In the genomic region with DNA sequence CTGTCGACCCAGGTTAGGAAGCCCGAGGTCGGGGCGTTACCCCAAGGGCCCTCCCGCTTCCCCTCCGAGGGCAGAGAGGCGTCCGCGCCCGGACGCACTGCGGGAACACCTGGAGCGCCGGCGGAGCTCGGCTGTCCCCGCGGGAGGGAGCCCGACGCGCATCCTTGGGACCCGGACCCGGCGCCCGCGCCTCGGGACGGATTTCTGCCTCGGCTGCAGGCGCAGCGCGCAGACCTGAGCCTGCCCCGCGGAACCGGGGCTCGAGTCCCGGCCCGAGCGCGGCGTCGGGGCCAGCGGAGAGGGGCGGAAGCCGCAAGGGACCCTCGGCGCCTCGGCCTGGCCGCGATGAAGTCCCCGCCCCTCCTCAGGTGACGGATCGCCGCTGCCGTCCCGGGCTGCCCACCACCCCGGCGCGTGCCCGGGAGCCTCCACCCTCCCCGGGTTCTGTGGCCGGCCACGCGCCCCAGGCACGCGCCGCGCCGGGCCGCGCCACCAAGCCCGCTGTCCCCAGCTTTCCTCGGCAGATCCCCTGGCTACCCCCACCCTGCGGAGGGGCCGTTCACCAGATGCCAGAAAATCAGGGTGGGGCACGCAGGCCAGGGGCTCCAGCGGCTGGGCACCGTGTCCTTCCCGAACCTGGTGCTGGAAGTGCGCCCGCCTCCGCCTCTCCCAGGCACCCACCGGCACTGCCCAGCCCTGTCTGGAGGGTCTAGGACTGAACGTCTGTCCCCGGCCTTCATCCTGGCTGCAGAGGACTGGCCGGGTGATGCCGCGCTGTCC, we compare ENCODE assay signal across 9 cellular contexts. TPM values are rescaled to one million over a fixed set of nuclear protein-coding genes. Genes with fewer than 3 reads are reported as not detected.
A peak's percentile ranks its signal among the peaks of the same experiment; 100 is the strongest.
DNase-seq lines count a peak whose midpoint lies in the region; ATAC-seq, FAIRE-seq and TF ChIP-seq lines count a peak whose summit lies in the region.
"Had no signal": no experiment of that assay in that cellular context is flagged by ENCODE, and none has a peak within 500 bp of the region (broad histone marks: within the 10 kb centered on the region; RNA-seq: fewer than 3 reads in every experiment).

No MANE protein-coding gene starts in this region.

- no peaks in the 10 kb centered on the region for H3K79me2 ChIP-seq in GM12878 (ENCODE audit: control insufficient read depth, insufficient read depth, low read length)
- peaks cover 6% of the 10 kb centered on the region for H3K79me2 ChIP-seq in mesendoderm (ENCODE audit: control insufficient read depth, insufficient read depth, low read length)

- 21% methylated on average over 65 of the region's 88 CpGs for WGBS in GM12878 (ENCODE audit: insufficient coverage, insufficient replicate concordance, low lambda C conversion rate, missing lambda C conversion rate)
- no CpG with 5 or more reads among the region's 88 CpGs for WGBS in mesendoderm (ENCODE audit: extremely low coverage, insufficient coverage, low lambda C conversion rate)

- RAD21 ChIA-PET in GM12878 (lab: Charles Lee; ENCODE audit: unreplicated experiment): no interaction called here

- H3K56ac ChIP-seq in mesendoderm (ENCODE audit: low read length): peak overlapping the region; percentile 92

- BruUV-seq in GM12878 (replicated peaks; lab: Mats Ljungman, UMichigan): no TSS peak

- H3K23ac ChIP-seq in mesendoderm (ENCODE audit: low read length): peak overlapping the region; percentile 81

- ATAC-seq in GM19372 (IDR thresholded peaks at IDR 0.05; ENCODE audit: low read depth, unreplicated experiment): peak; percentile 29
- ATAC-seq in HG03460 (IDR thresholded peaks at IDR 0.05; ENCODE audit: unreplicated experiment): peak; percentile 25
- ATAC-seq in GM12878: peak; percentile 32; the same call in 2 of the 3 replicates
- ATAC-seq in GM21515 (IDR thresholded peaks at IDR 0.05; ENCODE audit: unreplicated experiment): no peak

- H3K27ac ChIP-seq in GM12878 (ENCODE audit: control insufficient read depth, insufficient read depth) (no peak overlapping the region), mesendoderm (ENCODE audit: low read depth, low read length) (no peak overlapping the region)

- in situ Hi-C loops in GM12878 (cut with MboI) (no loop called here), GM13977 (cut with MboI; ENCODE audit: low pct_unique_long_range_greater_than_20kb, low sequenced_read_pairs, unreplicated experiment) (no loop called here)

- TF ChIP-seq RAD21 in GM12878 (IDR thresholded peaks at IDR 0.05; ENCODE audit: insufficient read depth, low read depth, low read length): no peak

- no peak overlapping the region for H2BK15ac ChIP-seq in mesendoderm (replicated peaks; ENCODE audit: low read depth)

- H3K18ac ChIP-seq in mesendoderm (ENCODE audit: low read length): peak overlapping the region; percentile 20

- H3K4me3 ChIP-seq in GM12878 (peak overlapping the region; percentile 33; the same call in 1 of the 2 replicates), mesendoderm (ENCODE audit: low read length) (peak overlapping the region; percentile 17)

- intact Hi-C loops in GM12878 (cut with micrococcal nuclease; ENCODE audit: unreplicated experiment): no loop called here

- SMC1A ChIA-PET in GM12878 (lab: Charles Lee; ENCODE audit: uncharacterized antibody, unreplicated experiment): interaction anchor here (0.6 kb wide), 1 partner anchor 1839 kb away, joined by 3 read pairs; no protein-coding TSS in a partner anchor

- H3K4me2 ChIP-seq in GM12878 (ENCODE audit: control insufficient read depth, insufficient read depth) (peak overlapping the region; percentile 81), mesendoderm (ENCODE audit: low read length) (peak overlapping the region; percentile 63)

- H3K36me3 ChIP-seq in GM12878 (ENCODE audit: control insufficient read depth in 2 of 2, insufficient read depth in 2 of 2, low read length in 1 of 2) (no peaks in the 10 kb centered on the region), mesendoderm (ENCODE audit: control insufficient read depth, insufficient read depth, low read length) (no peaks in the 10 kb centered on the region)

- no peak overlapping the region for H2BK5ac ChIP-seq in mesendoderm (ENCODE audit: low read length)

- no peak overlapping the region for H4K5ac ChIP-seq in mesendoderm (ENCODE audit: low read length)

- H3K27me3 ChIP-seq in GM12878 (replicated peaks in 1 of 2; ENCODE audit: control insufficient read depth in 2 of 2, insufficient read depth in 2 of 2, low read length in 1 of 2) (peaks cover 10 to 25% of the 10 kb centered on the region in 2 experiments), mesendoderm (ENCODE audit: insufficient read depth, low read length, poor library complexity) (no peaks in the 10 kb centered on the region)

- H3K4me1 ChIP-seq in GM12878 (ENCODE audit: control insufficient read depth, insufficient read depth, low read length) (peaks cover 6% of the 10 kb centered on the region), mesendoderm (ENCODE audit: control insufficient read depth, low read depth, low read length) (peaks cover 2% of the 10 kb centered on the region)

- FAIRE-seq in GM12878 (lab: Jason Lieb, UNC): no peak
- FAIRE-seq: islet of Langerhans had no signal

- H3K9ac ChIP-seq in GM12878 (ENCODE audit: control insufficient read depth, insufficient read depth, low read length) (no peak overlapping the region), mesendoderm (ENCODE audit: low read length) (peak overlapping the region; percentile 78)

- no peak for TF ChIP-seq POLR2A in GM12878 (IDR thresholded peaks at IDR 0.05; ENCODE audit: low read depth, low read length)

- H2BK120ac ChIP-seq in mesendoderm (ENCODE audit: low read depth, low read length): no peak overlapping the region

- H4K20me1 ChIP-seq in GM12878 (ENCODE audit: control insufficient read depth, insufficient read depth): no peaks in the 10 kb centered on the region

- H4K8ac ChIP-seq in mesendoderm (ENCODE audit: low read depth, low read length): no peak overlapping the region

- CTCF ChIA-PET in GM12878 (lab: Yijun Ruan, JAX): no interaction called here

- TF ChIP-seq EP300 in GM12878 (IDR thresholded peaks at IDR 0.05; ENCODE audit: borderline replicate concordance in 1 of 2, control insufficient read depth in 1 of 2, low read depth in 2 of 2, low read length in 2 of 2): no peak

- no peaks in the 10 kb centered on the region; the same call in 2 of the 3 replicates for H3K9me3 ChIP-seq in GM12878 (replicated peaks; ENCODE audit: control insufficient read depth, insufficient read depth, low read length)

- DNase-seq in GM12878 (ENCODE audit: low read depth, low spot score) (no peak), mesendoderm (peak; percentile 53), GM03348 (ENCODE audit: low spot score) (no peak), NCI-H1105 treated with DMSO at 0.1 percent for 48 hours (lab: John Stamatoyannopoulos, UW) (no peak), GM13977 (ENCODE audit: low spot score) (no peak)

- H3K4ac ChIP-seq in mesendoderm (ENCODE audit: low read depth, low read length): no peak overlapping the region

- H2AK5ac ChIP-seq in mesendoderm (ENCODE audit: low read length): no peak overlapping the region

- POLR2A ChIA-PET in GM12878 (lab: Charles Lee): no interaction called here

- no peaks in the 10 kb centered on the region for H3K79me1 ChIP-seq in mesendoderm (ENCODE audit: low read length)

- H2AFZ ChIP-seq in GM12878 (ENCODE audit: control insufficient read depth, low read depth, low read length): no peak overlapping the region

- TF ChIP-seq CTCF in GM12878 (IDR thresholded peaks at IDR 0.05 in 2 of 3, conservative IDR thresholded peaks at IDR 0.05 in 1 of 3; ENCODE audit: control insufficient read depth in 2 of 3, extremely low read depth in 1 of 3, insufficient read depth in 1 of 3, low read depth in 3 of 3, low read length in 3 of 3) (no peak), GM13977 (IDR thresholded peaks at IDR 0.05; ENCODE audit: extremely low read depth, insufficient read depth, missing control alignments) (no peak)

RNA-seq across cellular contexts. Expression of a gene that starts 0.4 kb away (rescaled TPM):
- total RNA-seq in GM12878 (2013; cell fraction: nucleolus; rRNA removed): 0.12 and 0.17 TPM in 2 replicates
- total RNA-seq in GM12878 (2014; rRNA removed) (0.90 and 1.3 TPM in 2 replicates), GM12878 (2014; rRNA removed; fragmentation: Illumina TruSeq; extraction: Trizol) (0.94 and 1.1 TPM in 2 replicates), GM12878 (2021) (1.3 and 1.9 TPM in 2 replicates)
- 0.47 TPM for polyA plus RNA-seq in GM12878 (2011; ENCODE audit: low read depth)
- polyA plus RNA-seq in GM12878 (2011; rRNA removed) (not detected in 2 replicates), GM12878 (2014; fragmentation: Illumina TruSeq; extraction: Trizol) (0.90 and 1.9 TPM in 2 replicates), GM12878 (2014; fragmentation: Nextera tagmentation; extraction: Ambion mirVana) (under 1 TPM; 0.53 to 0.63 TPM), GM12878 (2014; rRNA removed) (1.9 and 2.0 TPM in 2 replicates), GM12878 (2016; fragmentation: Nextera tagmentation; extraction: Ambion mirVana) (1 to 10 TPM; 2.5 to 2.9 TPM)
- not detected in 2 replicates for polyA plus RNA-seq in GM12878 (2011; cell fraction: cytosol; rRNA removed)
- polyA plus RNA-seq in GM12878 (2011; cell fraction: nucleus; rRNA removed): not detected in 2 replicates
- polyA plus RNA-seq in GM12878 (2012): 0.21 and 0.35 TPM in 2 replicates
- not detected in 2 replicates for polyA minus RNA-seq in GM12878 (2011; rRNA and poly(A)+ RNA removed)
- not detected in 2 replicates for polyA minus RNA-seq in GM12878 (2011; cell fraction: cytosol; rRNA and poly(A)+ RNA removed)
- polyA minus RNA-seq in GM12878 (2011; cell fraction: nucleus; rRNA and poly(A)+ RNA removed): not detected in 2 replicates
- polyA plus RNA-seq in mesendoderm (2013, experiment 1 of 2): 11.5 TPM
- 12.2 TPM for polyA plus RNA-seq in mesendoderm (2013, experiment 2 of 2)

RNA-seq across cellular contexts. Expression of a gene that starts 23.2 kb away (rescaled TPM):
- total RNA-seq in GM12878 (2013; cell fraction: nucleolus; rRNA removed): 44.7 and 48.6 TPM in 2 replicates
- total RNA-seq in GM12878 (2014; rRNA removed) (22.7 and 23.4 TPM in 2 replicates), GM12878 (2014; rRNA removed; fragmentation: Illumina TruSeq; extraction: Trizol) (15.7 and 17.2 TPM in 2 replicates), GM12878 (2021) (19.5 and 19.9 TPM in 2 replicates)
- polyA plus RNA-seq in GM12878 (2011; ENCODE audit: low read depth): 10.6 TPM
- polyA plus RNA-seq in GM12878 (2011; rRNA removed) (22.0 and 24.7 TPM in 2 replicates), GM12878 (2014; fragmentation: Illumina TruSeq; extraction: Trizol) (20.9 and 25.0 TPM in 2 replicates), GM12878 (2014; fragmentation: Nextera tagmentation; extraction: Ambion mirVana) (10 to 100 TPM in 1 of 2 experiments, 1 to 10 TPM in 1; 9.9 to 12.8 TPM), GM12878 (2014; rRNA removed) (25.3 and 28.8 TPM in 2 replicates), GM12878 (2016; fragmentation: Nextera tagmentation; extraction: Ambion mirVana) (10 to 100 TPM; 31.3 to 34.8 TPM)
- polyA plus RNA-seq in GM12878 (2011; cell fraction: cytosol; rRNA removed): 20.2 and 22.7 TPM in 2 replicates
- polyA plus RNA-seq in GM12878 (2011; cell fraction: nucleus; rRNA removed): 92.8 and 96.6 TPM in 2 replicates
- 13.2 and 15.5 TPM in 2 replicates for polyA plus RNA-seq in GM12878 (2012)
- 12.7 and 16.2 TPM in 2 replicates for polyA minus RNA-seq in GM12878 (2011; rRNA and poly(A)+ RNA removed)
- 4.1 and 4.9 TPM in 2 replicates for polyA minus RNA-seq in GM12878 (2011; cell fraction: cytosol; rRNA and poly(A)+ RNA removed)
- 20.9 and 26.7 TPM in 2 replicates for polyA minus RNA-seq in GM12878 (2011; cell fraction: nucleus; rRNA and poly(A)+ RNA removed)
- 13.5 TPM for polyA plus RNA-seq in mesendoderm (2013, experiment 1 of 2)
- 14.4 TPM for polyA plus RNA-seq in mesendoderm (2013, experiment 2 of 2)

RNA-seq across cellular contexts. Expression of a gene that starts 23.4 kb away (rescaled TPM):
- total RNA-seq in GM12878 (2013; cell fraction: nucleolus; rRNA removed): 32.7 and 34.9 TPM in 2 replicates
- total RNA-seq in GM12878 (2014; rRNA removed) (64.9 and 70.7 TPM in 2 replicates), GM12878 (2014; rRNA removed; fragmentation: Illumina TruSeq; extraction: Trizol) (86.9 and 92.4 TPM in 2 replicates), GM12878 (2021) (45.7 and 45.9 TPM in 2 replicates)
- polyA plus RNA-seq in GM12878 (2011; ENCODE audit: low read depth): 56.7 TPM
- polyA plus RNA-seq in GM12878 (2011; rRNA removed) (70.9 and 73.8 TPM in 2 replicates), GM12878 (2014; fragmentation: Illumina TruSeq; extraction: Trizol) (100 and 112 TPM in 2 replicates), GM12878 (2014; fragmentation: Nextera tagmentation; extraction: Ambion mirVana) (100 to 1,000 TPM; 212 to 221 TPM), GM12878 (2014; rRNA removed) (61.2 and 67.0 TPM in 2 replicates), GM12878 (2016; fragmentation: Nextera tagmentation; extraction: Ambion mirVana) (100 to 1,000 TPM; 127 to 132 TPM)
- polyA plus RNA-seq in GM12878 (2011; cell fraction: cytosol; rRNA removed): 55.6 and 56.6 TPM in 2 replicates
- 57.5 and 74.9 TPM in 2 replicates for polyA plus RNA-seq in GM12878 (2011; cell fraction: nucleus; rRNA removed)
- 47.8 and 49.2 TPM in 2 replicates for polyA plus RNA-seq in GM12878 (2012)
- polyA minus RNA-seq in GM12878 (2011; rRNA and poly(A)+ RNA removed): 48.3 and 50.3 TPM in 2 replicates
- polyA minus RNA-seq in GM12878 (2011; cell fraction: cytosol; rRNA and poly(A)+ RNA removed): 13.5 and 25.5 TPM in 2 replicates
- 16.1 and 17.3 TPM in 2 replicates for polyA minus RNA-seq in GM12878 (2011; cell fraction: nucleus; rRNA and poly(A)+ RNA removed)
- 61.5 TPM for polyA plus RNA-seq in mesendoderm (2013, experiment 1 of 2)
- polyA plus RNA-seq in mesendoderm (2013, experiment 2 of 2): 64.1 TPM

RNA-seq across cellular contexts. Expression of a gene that starts 52.1 kb away (rescaled TPM):
- total RNA-seq in GM12878 (2013; cell fraction: nucleolus; rRNA removed): 33.4 and 35.0 TPM in 2 replicates
- 13.6 and 15.9 TPM in 2 replicates for total RNA-seq in GM12878 (2014; rRNA removed)
- total RNA-seq in GM12878 (2014; rRNA removed; fragmentation: Illumina TruSeq; extraction: Trizol): 10.0 and 10.1 TPM in 2 replicates
- total RNA-seq in GM12878 (2021): 16.6 and 20.6 TPM in 2 replicates
- polyA plus RNA-seq in GM12878 (2011; ENCODE audit: low read depth): 9.5 TPM
- 25.1 and 26.9 TPM in 2 replicates for polyA plus RNA-seq in GM12878 (2011; rRNA removed)
- 21.9 and 24.3 TPM in 2 replicates for polyA plus RNA-seq in GM12878 (2011; cell fraction: cytosol; rRNA removed)
- 55.0 and 56.1 TPM in 2 replicates for polyA plus RNA-seq in GM12878 (2011; cell fraction: nucleus; rRNA removed)
- 16.3 and 18.2 TPM in 2 replicates for polyA plus RNA-seq in GM12878 (2012)
- polyA plus RNA-seq in GM12878 (2014; fragmentation: Illumina TruSeq; extraction: Trizol): 15.7 and 16.4 TPM in 2 replicates
- polyA plus RNA-seq in GM12878 (2014; fragmentation: Nextera tagmentation; extraction: Ambion mirVana): 1 to 10 TPM; 1.6 to 2.7 TPM
- 13.0 and 16.1 TPM in 2 replicates for polyA plus RNA-seq in GM12878 (2014; rRNA removed)
- 10 to 100 TPM in 1 of 2 experiments, 1 to 10 TPM in 1; 3.1 to 14.9 TPM for polyA plus RNA-seq in GM12878 (2016; fragmentation: Nextera tagmentation; extraction: Ambion mirVana)
- polyA minus RNA-seq in GM12878 (2011; rRNA and poly(A)+ RNA removed): 29.5 and 32.8 TPM in 2 replicates
- polyA minus RNA-seq in GM12878 (2011; cell fraction: cytosol; rRNA and poly(A)+ RNA removed): 9.3 and 9.9 TPM in 2 replicates
- 17.3 and 25.4 TPM in 2 replicates for polyA minus RNA-seq in GM12878 (2011; cell fraction: nucleus; rRNA and poly(A)+ RNA removed)
- 15.2 TPM for polyA plus RNA-seq in mesendoderm (2013, experiment 1 of 2)
- polyA plus RNA-seq in mesendoderm (2013, experiment 2 of 2): 14.9 TPM

RNA-seq across cellular contexts. Expression of a gene that starts 52.8 kb away (rescaled TPM):
- total RNA-seq in GM12878 (2013; cell fraction: nucleolus; rRNA removed): 128 and 132 TPM in 2 replicates
- total RNA-seq in GM12878 (2014; rRNA removed) (38.2 and 44.6 TPM in 2 replicates), GM12878 (2014; rRNA removed; fragmentation: Illumina TruSeq; extraction: Trizol) (45.9 and 47.1 TPM in 2 replicates), GM12878 (2021) (54.6 and 56.6 TPM in 2 replicates)
- 17.0 TPM for polyA plus RNA-seq in GM12878 (2011; ENCODE audit: low read depth)
- polyA plus RNA-seq in GM12878 (2011; rRNA removed) (49.3 and 58.2 TPM in 2 replicates), GM12878 (2014; fragmentation: Illumina TruSeq; extraction: Trizol) (47.9 and 52.5 TPM in 2 replicates), GM12878 (2014; fragmentation: Nextera tagmentation; extraction: Ambion mirVana) (10 to 100 TPM; 14.9 to 17.5 TPM), GM12878 (2014; rRNA removed) (45.2 and 51.8 TPM in 2 replicates), GM12878 (2016; fragmentation: Nextera tagmentation; extraction: Ambion mirVana) (10 to 100 TPM; 48.4 to 51.0 TPM)
- 47.3 and 55.5 TPM in 2 replicates for polyA plus RNA-seq in GM12878 (2011; cell fraction: cytosol; rRNA removed)
- polyA plus RNA-seq in GM12878 (2011; cell fraction: nucleus; rRNA removed): 146 and 171 TPM in 2 replicates
- 22.8 and 31.9 TPM in 2 replicates for polyA plus RNA-seq in GM12878 (2012)
- polyA minus RNA-seq in GM12878 (2011; rRNA and poly(A)+ RNA removed): 72.6 and 80.8 TPM in 2 replicates
- polyA minus RNA-seq in GM12878 (2011; cell fraction: cytosol; rRNA and poly(A)+ RNA removed): 29.9 and 37.0 TPM in 2 replicates
- polyA minus RNA-seq in GM12878 (2011; cell fraction: nucleus; rRNA and poly(A)+ RNA removed): 64.7 and 112 TPM in 2 replicates
- 24.9 TPM for polyA plus RNA-seq in mesendoderm (2013, experiment 1 of 2)
- 24.8 TPM for polyA plus RNA-seq in mesendoderm (2013, experiment 2 of 2)
